ENCODE assay signal across 7 cellular contexts in the genomic region with DNA sequence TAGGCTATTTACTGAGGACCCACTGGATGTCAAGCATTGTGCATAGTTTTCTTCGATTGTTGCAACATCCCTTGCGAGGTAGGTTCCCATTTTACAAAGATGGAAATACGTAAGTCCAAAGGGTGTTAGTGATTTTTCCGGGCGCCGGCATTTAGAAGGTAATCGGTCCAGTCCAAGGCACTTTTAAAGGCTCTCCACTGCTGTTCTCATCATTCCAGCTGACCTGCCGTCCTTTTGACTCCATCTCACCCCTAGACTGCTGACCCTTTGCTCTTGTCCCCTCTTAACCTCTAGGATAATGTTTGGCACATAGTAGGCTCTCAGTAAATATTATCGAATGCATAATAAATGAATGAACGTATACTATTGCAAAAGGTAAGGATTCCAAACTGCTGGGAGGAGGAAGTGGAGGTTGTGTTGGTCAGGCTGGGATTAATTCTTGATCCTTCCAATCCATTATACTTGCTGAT. TPM values are rescaled to one million over a fixed set of nuclear protein-coding genes. Genes with fewer than 3 reads are reported as not detected.
A peak's percentile ranks its signal among the peaks of the same experiment; 100 is the strongest.
DNase-seq lines count a peak whose midpoint lies in the region; ATAC-seq, FAIRE-seq and TF ChIP-seq lines count a peak whose summit lies in the region.

No MANE protein-coding gene starts in this region.

- H4K91ac ChIP-seq in H9 (ENCODE audit: insufficient read length, low read depth, low read length), result no peak overlapping the region

- H3K4me3 ChIP-seq in SK-N-MC (peak overlapping the region; percentile 87), gastroesophageal sphincter (peak overlapping the region; percentile 54 to 96), small intestine (ENCODE audit: low read depth in 1 of 2, low read length in 2 of 2) (peak overlapping the region; percentile 52 to 55)

- ATAC-seq in gastroesophageal sphincter (peak; percentile 3), foreskin keratinocyte (no peak)

- no peak overlapping the region for H3K18ac ChIP-seq in H9 (ENCODE audit: insufficient read length, low read depth, low read length)

- no peak overlapping the region for H2BK20ac ChIP-seq in H9 (ENCODE audit: low read depth, low read length, poor library complexity, severe bottlenecking)

- H3K23me2 ChIP-seq in H9 (ENCODE audit: insufficient read length, low read depth, low read length, poor library complexity, severe bottlenecking), result peaks cover 12% of the 10 kb centered on the region

- no peaks in the 10 kb centered on the region for H3K9me3 Mint-ChIP-seq in H9

- H4K8ac ChIP-seq in H9 (replicated peaks; ENCODE audit: insufficient read length, low read depth, low read length), result no peak overlapping the region

- no peaks in the 10 kb centered on the region for H4K20me1 ChIP-seq in H9 (ENCODE audit: control insufficient read depth, insufficient read depth, insufficient read length)

- H3K27ac Mint-ChIP-seq in H9, result no peak overlapping the region

- no peak overlapping the region for H2AFZ ChIP-seq in H9 (ENCODE audit: low read length)

- H3K4me1 ChIP-seq in H9 (ENCODE audit: insufficient read depth, low read length) (no peaks in the 10 kb centered on the region; the same call in 1 of the 2 replicates), gastroesophageal sphincter (peaks cover 0 to 56% (median 36%) of the 10 kb centered on the region in 3 donors), small intestine (ENCODE audit: control insufficient read depth in 2 of 2, insufficient read depth in 1 of 2, low read depth in 1 of 2, low read length in 1 of 2) (peaks cover 1 to 4% of the 10 kb centered on the region in 2 donors), foreskin keratinocyte (no peaks in the 10 kb centered on the region)

- H3K9me3 ChIP-seq in H9 (ENCODE audit: control insufficient read depth, low read depth, low read length) (no peaks in the 10 kb centered on the region), SK-N-MC (ENCODE audit: low read depth, low read length) (no peaks in the 10 kb centered on the region), gastroesophageal sphincter (no peaks in the 10 kb centered on the region), small intestine (ENCODE audit: control insufficient read depth, low read depth) (no peaks in the 10 kb centered on the region)

- TF ChIP-seq EP300 in gastroesophageal sphincter (IDR thresholded peaks at IDR 0.05), result no peak

- no peak for TF ChIP-seq CTCF in H9 (conservative IDR thresholded peaks at IDR 0.05)
- no peak for TF ChIP-seq CTCF in gastroesophageal sphincter (IDR thresholded peaks at IDR 0.05)
- no peak for TF ChIP-seq CTCF in foreskin keratinocyte (conservative IDR thresholded peaks at IDR 0.05)

- H3T11ph ChIP-seq in H9 (ENCODE audit: low read length), result no peak overlapping the region

- H3K23ac ChIP-seq in H9 (ENCODE audit: insufficient read length, low read depth, low read length), result no peak overlapping the region

- peak overlapping the region; percentile 96 for H3K4me2 ChIP-seq in H9 (ENCODE audit: insufficient read depth, insufficient read length, low read length)

- no peak overlapping the region for H2BK12ac ChIP-seq in H9 (ENCODE audit: insufficient read length, low read depth, low read length)

- H3K27me3 ChIP-seq in H9 (ENCODE audit: insufficient read depth, low read length) (no peaks in the 10 kb centered on the region), gastroesophageal sphincter (no peaks in the 10 kb centered on the region), small intestine (ENCODE audit: control insufficient read depth in 2 of 2, insufficient read depth in 2 of 2, low read length in 2 of 2) (no peaks in the 10 kb centered on the region), foreskin keratinocyte (no peaks in the 10 kb centered on the region)

- peaks cover 15 to 16% of the 10 kb centered on the region in 2 experiments for H3K4me1 Mint-ChIP-seq in H9

- peak overlapping the region; percentile 38 for H3K9ac ChIP-seq in H9 (ENCODE audit: extremely low read depth, insufficient read length, low read length)
- H3K9ac ChIP-seq in SK-N-MC (ENCODE audit: insufficient read length), result peak overlapping the region; percentile 69

- FAIRE-seq in small intestine (lab: Jason Lieb, UNC), result no peak

- no peak overlapping the region for H3K27ac ChIP-seq in H9 (ENCODE audit: insufficient read length, low read depth, low read length)
- no peak overlapping the region for H3K27ac ChIP-seq in SK-N-MC
- H3K27ac ChIP-seq in gastroesophageal sphincter, result peak overlapping the region; percentile 59 to 97 (median 90)
- peak overlapping the region; percentile 5 to 94 for H3K27ac ChIP-seq in small intestine (ENCODE audit: low read depth in 1 of 2, low read length in 1 of 2)
- H3K27ac ChIP-seq in foreskin keratinocyte, result no peak overlapping the region

- H3K79me2 ChIP-seq in H9 (ENCODE audit: insufficient read depth, low read length), result no peaks in the 10 kb centered on the region

- no peak overlapping the region for H3K14ac ChIP-seq in H9 (ENCODE audit: insufficient read depth, low read length)

- H2BK15ac ChIP-seq in H9 (ENCODE audit: low read depth, low read length), result no peak overlapping the region

- no peak overlapping the region for H2BK120ac ChIP-seq in H9 (ENCODE audit: low read depth, low read length, poor library complexity, severe bottlenecking)

- no peak overlapping the region for H2AK5ac ChIP-seq in H9 (ENCODE audit: insufficient read length, low read length)

- H3K36me3 ChIP-seq in SK-N-MC (ENCODE audit: insufficient read depth, low read length) (peaks cover 8% of the 10 kb centered on the region), gastroesophageal sphincter (peaks cover 0 to 60% of the 10 kb centered on the region in 2 donors), small intestine (ENCODE audit: control insufficient read depth in 2 of 2, insufficient read depth in 2 of 2, low read length in 2 of 2) (peaks cover 5% of the 10 kb centered on the region in 2 donors)

- peaks cover 1% of the 10 kb centered on the region; the same call in 1 of the 2 replicates for H3K27me3 Mint-ChIP-seq in H9 (ENCODE audit: low read depth)

- no peak overlapping the region for H3K56ac ChIP-seq in H9 (ENCODE audit: insufficient read length, low read depth, low read length)

- TF ChIP-seq POLR2A in gastroesophageal sphincter (IDR thresholded peaks at IDR 0.05), result no peak

- no peak overlapping the region for H2BK5ac ChIP-seq in H9 (ENCODE audit: insufficient read length, low read length)

- WGBS in H9 (ENCODE audit: extremely low coverage, insufficient read length, low lambda C conversion rate), result no CpG with 5 or more reads among the region's 10 CpGs
- WGBS in gastroesophageal sphincter (ENCODE audit: low coverage in 1 of 2), 2 donors, result 11 to 17% methylated on average over 9 to 10 of the region's 10 CpGs
- 3 to 20% (median 6%) methylated on average over 10 of the region's 10 CpGs for WGBS in small intestine, 3 donors

- no peaks in the 10 kb centered on the region for H3K79me1 ChIP-seq in H9 (ENCODE audit: insufficient read depth, low read depth, low read length, poor library complexity, severe bottlenecking)

- H3K4ac ChIP-seq in H9 (ENCODE audit: low read depth, low read length), result no peak overlapping the region

- peak overlapping the region; percentile 73 to 76 for H3K4me3 Mint-ChIP-seq in H9

- DNase-seq in H9, result no peak
- no peak for DNase-seq in SK-N-MC (ENCODE audit: low read depth, low spot score)
- peak; percentile 66 for DNase-seq in small intestine
- DNase-seq in stimulated activated CD4-positive, alpha-beta T cell treated with anti-CD3 and anti-CD28 coated beads, Interleukin-1b, Interleukin-23, amount 100 ng/mL, for 48 hours, result no peak
- DNase-seq in NCI-H187 treated with DMSO at 0.1 percent for 48 hours (lab: John Stamatoyannopoulos, UW), result no peak
- DNase-seq in foreskin keratinocyte, result no peak

- peaks cover 7 to 28% (median 18%) of the 10 kb centered on the region in 3 experiments for H3K36me3 Mint-ChIP-seq in H9 (ENCODE audit: insufficient read depth in 1 of 3, low read depth in 3 of 3)

- no peak overlapping the region for H4K5ac ChIP-seq in H9 (ENCODE audit: insufficient read length, low read depth, low read length)

RNA-seq across cellular contexts. Expression of gene GDPGP1, which starts 0.5 kb away (rescaled TPM):
- total RNA-seq in H9 (2021) (6.7 and 9.7 TPM in 2 replicates), gastroesophageal sphincter (1 to 10 TPM; 2.0 to 8.9 (median 7.5) TPM), foreskin keratinocyte (1.3 and 2.6 TPM in 2 replicates)
- polyA plus RNA-seq in small intestine (1 to 10 TPM; 4.9 to 7.5 (median 5.6) TPM), foreskin keratinocyte (0.60 and 1.1 TPM in 2 replicates)

RNA-seq across cellular contexts. Expression of gene CIB1, which starts 0.8 kb away (rescaled TPM):
- 23.0 and 27.8 TPM in 2 replicates for total RNA-seq in H9 (2021)
- 10 to 100 TPM; 22.8 to 35.6 (median 25.5) TPM for total RNA-seq in gastroesophageal sphincter
- 100 to 1,000 TPM; 219 to 360 (median 356) TPM for polyA plus RNA-seq in small intestine
- 59.7 and 61.2 TPM in 2 replicates for total RNA-seq in foreskin keratinocyte
- 124 and 151 TPM in 2 replicates for polyA plus RNA-seq in foreskin keratinocyte

RNA-seq across cellular contexts. Expression of gene TTLL13, which starts 14.8 kb away (rescaled TPM):
- not detected in 2 replicates for total RNA-seq in H9 (2021)
- total RNA-seq in gastroesophageal sphincter, result under 1 TPM in 1 of 4 donors, not detected in 3; 0.54 TPM
- polyA plus RNA-seq in small intestine, result under 1 TPM in 2 of 3 donors, not detected in 1; 0.07 to 0.45 TPM
- total RNA-seq in foreskin keratinocyte, result 0.07 TPM in 1 of 2 replicates, not detected in the other
- polyA plus RNA-seq in foreskin keratinocyte, result not detected in 2 replicates

RNA-seq across cellular contexts. Expression of gene NGRN, which starts 30.9 kb away (rescaled TPM):
- total RNA-seq in H9 (2021) (79.2 and 80.2 TPM in 2 replicates), gastroesophageal sphincter (100 to 1,000 TPM; 127 to 182 (median 151) TPM), foreskin keratinocyte (48.6 and 52.0 TPM in 2 replicates)
- polyA plus RNA-seq in small intestine (10 to 100 TPM; 41.4 to 56.6 (median 43.2) TPM), foreskin keratinocyte (45.4 and 51.5 TPM in 2 replicates)

RNA-seq across cellular contexts. Expression of gene SEMA4B, which starts 33.4 kb away (rescaled TPM):
- total RNA-seq in H9 (2021) (32.5 and 33.2 TPM in 2 replicates), gastroesophageal sphincter (10 to 100 TPM; 18.7 to 44.9 (median 41.9) TPM), foreskin keratinocyte (49.0 and 72.5 TPM in 2 replicates)
- polyA plus RNA-seq in small intestine (10 to 100 TPM; 26.2 to 37.9 (median 31.8) TPM), foreskin keratinocyte (40.7 and 63.4 TPM in 2 replicates)

Comparison
In these comparisons a context has a peak if more than half of its experiments do, and no peak if none do; other contexts are left out.
1. H3K27ac ChIP-seq: peak in gastroesophageal sphincter (4 of 4) and small intestine (2 of 2); none in H9 (single experiment), SK-N-MC (single experiment) and foreskin keratinocyte (single experiment).
2. Peak in every context shown above with its lines, with median percentiles within 50 percentile points of each other: H3K4me3 ChIP-seq.